Comparison of ENCODE assay signal across 13 cellular contexts in genomic region chr6:25359891-25360290, GRCh38.
DNase-seq lines count a peak whose midpoint lies in the region; ATAC-seq and TF ChIP-seq lines count a peak whose summit lies in the region.
"Had no signal": no experiment of that assay in that cellular context is flagged by ENCODE, and none has a peak within 500 bp of the region (broad histone marks: within the 10 kb centered on the region; RNA-seq: fewer than 3 reads in every experiment).

No MANE protein-coding gene starts in this region.

- H4K20me1 ChIP-seq in GM23338 (replicated peaks; ENCODE audit: insufficient read depth), result peaks cover 8% of the 10 kb centered on the region

- H3K27me3 Mint-ChIP-seq in GM23338 (ENCODE audit: insufficient read depth, low read depth, poor library complexity) (peaks cover 3% of the 10 kb centered on the region), progenitor cell of endocrine pancreas (no peaks in the 10 kb centered on the region)
- H3K27me3 Mint-ChIP-seq: activated CD4-positive, alpha-beta T cell treated with anti-CD3 and anti-CD28 coated beads for 36 hours; CD4-positive, alpha-beta T cell; stimulated activated naive CD8-positive, alpha-beta T cell treated with anti-CD3 and anti-CD28 coated beads, Interleukin-15, Interleukin-2, amounts not matched to agents 100 ng/mL and 50 ng/mL, for 24 hours had no signal

- DNase-seq in GM23338 (ENCODE audit: low spot score) (no peak), NCI-H526 (lab: John Stamatoyannopoulos, UW) (peak; percentile 83 to 91), cerebellum (ENCODE audit: low spot score) (peak; percentile 40), progenitor cell of endocrine pancreas (ENCODE audit: low spot score, unreplicated experiment) (no peak), globus pallidus (ENCODE audit: low spot score) (no peak), GM13977 (ENCODE audit: low spot score) (no peak), NCI-H524 (lab: John Stamatoyannopoulos, UW) (no peak), middle frontal gyrus (ENCODE audit: extremely low spot score, low spot score) (no peak)
- DNase-seq: activated CD4-positive, alpha-beta T cell treated with anti-CD3 and anti-CD28 coated beads for 36 hours; CD4-positive, alpha-beta T cell; esophagus squamous epithelium; stimulated activated CD4-positive, alpha-beta T cell treated with anti-CD3 and anti-CD28 coated beads, Interleukin-4, amount 100 ng/mL, for 4 hours had no signal

- in situ Hi-C loops in GM13977 (cut with MboI; ENCODE audit: low pct_unique_long_range_greater_than_20kb, low sequenced_read_pairs, unreplicated experiment), result no loop called here

- H3K4me2 ChIP-seq in GM23338, result peak overlapping the region; percentile 48

- H3F3A ChIP-seq in GM23338 (replicated peaks; ENCODE audit: low read depth), result no peaks in the 10 kb centered on the region

- no peak for TF ChIP-seq CTCF in GM23338 (conservative IDR thresholded peaks at IDR 0.05; ENCODE audit: low read depth in 2 of 2)
- no peak for TF ChIP-seq CTCF in progenitor cell of endocrine pancreas (IDR thresholded peaks at IDR 0.05; ENCODE audit: unreplicated experiment)
- TF ChIP-seq CTCF in GM13977 (IDR thresholded peaks at IDR 0.05; ENCODE audit: extremely low read depth, insufficient read depth, missing control alignments), result no peak

- H3K4me1 ChIP-seq in GM23338 (ENCODE audit: insufficient read depth), result peaks cover 31% of the 10 kb centered on the region

- no peaks in the 10 kb centered on the region for H3K9me2 ChIP-seq in GM23338 (ENCODE audit: insufficient read depth)

- H3K9me3 Mint-ChIP-seq in GM23338 (no peaks in the 10 kb centered on the region), progenitor cell of endocrine pancreas (ENCODE audit: low read depth) (no peaks in the 10 kb centered on the region)
- H3K9me3 Mint-ChIP-seq: CD4-positive, alpha-beta T cell; stimulated activated naive CD8-positive, alpha-beta T cell treated with anti-CD3 and anti-CD28 coated beads, Interleukin-15, Interleukin-2, amounts not matched to agents 100 ng/mL and 50 ng/mL, for 24 hours had no signal

- H3K4me3 Mint-ChIP-seq in GM23338, result no peak overlapping the region
- H3K4me3 Mint-ChIP-seq in progenitor cell of endocrine pancreas (ENCODE audit: low read depth), result no peak overlapping the region
- H3K4me3 Mint-ChIP-seq: activated CD4-positive, alpha-beta T cell treated with anti-CD3 and anti-CD28 coated beads for 36 hours; CD4-positive, alpha-beta T cell; stimulated activated naive CD8-positive, alpha-beta T cell treated with anti-CD3 and anti-CD28 coated beads, Interleukin-15, Interleukin-2, amounts not matched to agents 100 ng/mL and 50 ng/mL, for 24 hours had no signal

- no peaks in the 10 kb centered on the region for H3K27me3 ChIP-seq in GM23338 (ENCODE audit: insufficient read depth)
- H3K27me3 ChIP-seq: esophagus squamous epithelium had no signal

- no peaks in the 10 kb centered on the region for H3K36me3 ChIP-seq in GM23338 (ENCODE audit: insufficient read depth)
- H3K36me3 ChIP-seq: esophagus squamous epithelium had no signal

- H3K4me3 ChIP-seq in GM23338, result no peak overlapping the region
- H3K4me3 ChIP-seq: esophagus squamous epithelium had no signal

- H3K4me1 Mint-ChIP-seq in GM23338 (peaks cover 41% of the 10 kb centered on the region), progenitor cell of endocrine pancreas (ENCODE audit: low read depth) (peaks cover 42% of the 10 kb centered on the region)

- peaks cover 99% of the 10 kb centered on the region for H3K79me2 ChIP-seq in GM23338 (replicated peaks; ENCODE audit: insufficient read depth)

- no peaks in the 10 kb centered on the region for H3K36me3 Mint-ChIP-seq in GM23338 (ENCODE audit: low read depth)
- H3K36me3 Mint-ChIP-seq in progenitor cell of endocrine pancreas (ENCODE audit: insufficient read depth), result no peaks in the 10 kb centered on the region

- H3K27ac ChIP-seq in GM23338 (ENCODE audit: low read depth), result no peak overlapping the region

- no peak overlapping the region for H2AFZ ChIP-seq in GM23338

- H3K27ac Mint-ChIP-seq in GM23338 (no peak overlapping the region), progenitor cell of endocrine pancreas (peak overlapping the region; percentile 29)
- H3K27ac Mint-ChIP-seq: activated CD4-positive, alpha-beta T cell treated with anti-CD3 and anti-CD28 coated beads for 36 hours; CD4-positive, alpha-beta T cell; stimulated activated naive CD8-positive, alpha-beta T cell treated with anti-CD3 and anti-CD28 coated beads, Interleukin-15, Interleukin-2, amounts not matched to agents 100 ng/mL and 50 ng/mL, for 24 hours had no signal

- no peak for ATAC-seq in GM23338
- ATAC-seq: activated CD4-positive, alpha-beta T cell treated with anti-CD3 and anti-CD28 coated beads for 36 hours had no signal

TF ChIP-seq in GM23338, 12 proteins besides CTCF, POLR2A, EP300 and RAD21 (continues in another document):
- TF ChIP-seq ZNF114 (CRISPR knock-in tag; IDR thresholded peaks at IDR 0.05), result no peak
- TF ChIP-seq NANOG (IDR thresholded peaks at IDR 0.05; ENCODE audit: borderline replicate concordance), result no peak
- TF ChIP-seq JUNB (IDR thresholded peaks at IDR 0.05; ENCODE audit: unreplicated experiment), result no peak
- TF ChIP-seq CREB1 (CRISPR knock-in tag; IDR thresholded peaks at IDR 0.05; ENCODE audit: low read depth), result no peak
- TF ChIP-seq STAT1 (IDR thresholded peaks at IDR 0.05; ENCODE audit: unreplicated experiment), result no peak
- TF ChIP-seq REST (IDR thresholded peaks at IDR 0.05; ENCODE audit: unreplicated experiment), result no peak
- TF ChIP-seq EZH2phosphoT487 (IDR thresholded peaks at IDR 0.05; ENCODE audit: unreplicated experiment), result no peak
- no peak for TF ChIP-seq EZH2 (IDR thresholded peaks at IDR 0.05; ENCODE audit: low read depth, unreplicated experiment)
- TF ChIP-seq ZNF331 (CRISPR knock-in tag; IDR thresholded peaks at IDR 0.05; ENCODE audit: low read depth), result no peak

Comparison
In these comparisons a context has a peak if more than half of its experiments do, and no peak if none do; other contexts are left out.
1. DNase-seq: peak in NCI-H526 (2 of 2) and cerebellum (single experiment); none in GM23338 (single experiment), progenitor cell of endocrine pancreas (single experiment), globus pallidus (single experiment), GM13977 (single experiment), NCI-H524 (0 of 2) and middle frontal gyrus (single experiment).